In genomic region chr9:15501803-15502202, GRCh38 we compare ENCODE assay signal across 19 cellular contexts. TPM values are rescaled to one million over a fixed set of nuclear protein-coding genes. Genes with fewer than 3 reads are reported as not detected.
DNase-seq lines count a peak whose midpoint lies in the region; ATAC-seq and TF ChIP-seq lines count a peak whose summit lies in the region.
"Had no signal": no experiment of that assay in that cellular context is flagged by ENCODE, and none has a peak within 500 bp of the region (broad histone marks: within the 10 kb centered on the region; RNA-seq: fewer than 3 reads in every experiment).

No MANE protein-coding gene starts in this region.

- intact Hi-C loops in CD4-positive, alpha-beta T cell (cut with DNase I, micrococcal nuclease): loop anchor here (2.0 to 5.0 kb wide), 2 partner anchors 105 kb away; no protein-coding TSS in a partner anchor
- intact Hi-C loops in Caco-2 (cut with micrococcal nuclease; ENCODE audit: unreplicated experiment): no loop called here
- intact Hi-C loops in mucosa of descending colon (cut with DNase I, micrococcal nuclease): no loop called here
- intact Hi-C loops in activated T-helper 1 cell treated with anti-CD3 and anti-CD28 coated beads, Interleukin-12 subunit alpha, Interleukin-12 subunit beta, Interleukin-2, Interleukin-4 antibody, amounts not matched to agents 30 ng/mL and 10 ng/mL and 1 ng/mL, durations not matched to agents 14 hours and 24 hours and 36 hours (cut with micrococcal nuclease): loop anchor here (1.0 kb wide), 2 partner anchors 31 to 104 kb away; no protein-coding TSS in a partner anchor

- POLR2A ChIA-PET in CD4-positive, alpha-beta T cell (lab: Charles Lee): interaction anchor here (0.7 to 4.1 kb wide), 3 partner anchors 9 to 64 kb away, joined by 3 to 45 read pairs (median 3); partner anchors contain the start of genes CCDC171 and PSIP1
- POLR2A ChIA-PET in Caco-2 (lab: Charles Lee): interaction anchor here (1.0 kb wide), 1 partner anchor 8 kb away, joined by 3 read pairs; no protein-coding TSS in a partner anchor

- H3K27me3 ChIP-seq in CD4-positive, alpha-beta T cell (ENCODE audit: control insufficient read depth, insufficient read depth, low read length): no peaks in the 10 kb centered on the region
- no peaks in the 10 kb centered on the region for H3K27me3 ChIP-seq in Caco-2 (replicated peaks; ENCODE audit: control insufficient read depth, insufficient read depth, low read length)
- no peaks in the 10 kb centered on the region for H3K27me3 ChIP-seq in endocrine pancreas (ENCODE audit: control insufficient read depth, insufficient read depth, low read length)
- H3K27me3 ChIP-seq: BLaER1 had no signal

- H3K4me3 ChIP-seq in Caco-2 (ENCODE audit: low read depth, low read length): no peak overlapping the region
- H3K4me3 ChIP-seq in endocrine pancreas (ENCODE audit: control insufficient read depth, insufficient read depth, low read length): no peak overlapping the region
- H3K4me3 ChIP-seq in mucosa of descending colon: no peak overlapping the region
- H3K4me3 ChIP-seq: BLaER1 had no signal

- no peak for TF ChIP-seq CTCF in CD4-positive, alpha-beta T cell (IDR thresholded peaks at IDR 0.05)
- TF ChIP-seq CTCF in Caco-2 (IDR thresholded peaks at IDR 0.05; ENCODE audit: insufficient read depth in 1 of 2, low read depth in 1 of 2, low read length in 1 of 2, severe bottlenecking in 1 of 2, unreplicated experiment in 1 of 2): no peak
- TF ChIP-seq CTCF in mucosa of descending colon (IDR thresholded peaks at IDR 0.05): no peak

- H3K4me1 Mint-ChIP-seq in CD4-positive, alpha-beta T cell (ENCODE audit: low read depth): peaks cover 75% of the 10 kb centered on the region
- H3K4me1 Mint-ChIP-seq in Caco-2 (ENCODE audit: low read depth, unreplicated experiment) (peaks cover 7% of the 10 kb centered on the region), T-helper 17 cell (peaks cover 31% of the 10 kb centered on the region)
- peaks cover 48% of the 10 kb centered on the region for H3K4me1 Mint-ChIP-seq in activated T-helper 1 cell treated with anti-CD3 and anti-CD28 coated beads, Interleukin-12 subunit alpha, Interleukin-12 subunit beta, Interleukin-2, Interleukin-4 antibody, amounts not matched to agents 30 ng/mL and 10 ng/mL and 1 ng/mL, durations not matched to agents 14 hours and 24 hours and 36 hours (ENCODE audit: low read depth)

- peak overlapping the region; percentile 26 for H3K9ac ChIP-seq in endocrine pancreas (ENCODE audit: control insufficient read depth, insufficient read depth, low read length)
- H3K9ac ChIP-seq: BLaER1, SK-N-SH had no signal

- peaks cover 86% of the 10 kb centered on the region for H3K36me3 Mint-ChIP-seq in CD4-positive, alpha-beta T cell (ENCODE audit: low read depth)
- peaks cover 15% of the 10 kb centered on the region for H3K36me3 Mint-ChIP-seq in Caco-2 (ENCODE audit: insufficient read depth, unreplicated experiment)
- H3K36me3 Mint-ChIP-seq in T-helper 17 cell (ENCODE audit: low read depth): peaks cover 4% of the 10 kb centered on the region
- peaks cover 44% of the 10 kb centered on the region for H3K36me3 Mint-ChIP-seq in activated T-helper 1 cell treated with anti-CD3 and anti-CD28 coated beads, Interleukin-12 subunit alpha, Interleukin-12 subunit beta, Interleukin-2, Interleukin-4 antibody, amounts not matched to agents 30 ng/mL and 10 ng/mL and 1 ng/mL, durations not matched to agents 14 hours and 24 hours and 36 hours (ENCODE audit: low read depth)

- H3K36me3 ChIP-seq in Caco-2 (ENCODE audit: control insufficient read depth, insufficient read depth, low read length): no peaks in the 10 kb centered on the region
- peaks cover 4% of the 10 kb centered on the region for H3K36me3 ChIP-seq in endocrine pancreas (ENCODE audit: control insufficient read depth, insufficient read depth, low read length)
- no peaks in the 10 kb centered on the region for H3K36me3 ChIP-seq in mucosa of descending colon (ENCODE audit: low read depth)

- no peak for DNase-seq in CD4-positive, alpha-beta T cell
- DNase-seq in Caco-2 (no peak), T-helper 17 cell (no peak), mucosa of descending colon (no peak), NCI-H146 treated with DMSO at 0.1 percent for 48 hours (lab: John Stamatoyannopoulos, UW; ENCODE audit: unreplicated experiment) (no peak)
- DNase-seq in activated T-helper 1 cell treated with anti-CD3 and anti-CD28 coated beads, Interleukin-12 subunit alpha, Interleukin-12 subunit beta, Interleukin-2, Interleukin-4 antibody, amounts not matched to agents 30 ng/mL and 10 ng/mL and 1 ng/mL, durations not matched to agents 14 hours and 24 hours and 36 hours (ENCODE audit: low spot score): no peak
- DNase-seq: CD8-positive, alpha-beta memory T cell; GF-D8; H9; KG1; NCI-H1436 treated with DMSO at 0.1 percent for 48 hours; NCI-H2227 treated with DMSO at 0.1 percent for 48 hours; NCI-H510A; NK-92 treated with Interleukin-12 subunit alpha and Interleukin-12 subunit beta, amount 100 ng/mL, for 24 hours; SIG-M5; SK-N-SH had no signal

- no peak overlapping the region for H3K27ac ChIP-seq in CD4-positive, alpha-beta T cell (ENCODE audit: low read depth, low read length)
- H3K27ac ChIP-seq: BLaER1 had no signal

- no peaks in the 10 kb centered on the region for H3K4me1 ChIP-seq in Caco-2
- H3K4me1 ChIP-seq in endocrine pancreas (ENCODE audit: control insufficient read depth, insufficient read depth, low read length): peaks cover 5% of the 10 kb centered on the region
- H3K4me1 ChIP-seq in mucosa of descending colon (ENCODE audit: low read depth): no peaks in the 10 kb centered on the region
- H3K4me1 ChIP-seq: BLaER1 had no signal

- no peak for ATAC-seq in CD4-positive, alpha-beta T cell (ENCODE audit: poor library complexity)
- ATAC-seq in T-helper 17 cell: no peak
- ATAC-seq in mucosa of descending colon: no peak
- ATAC-seq: Panc1 had no signal

- H3K9me3 Mint-ChIP-seq in CD4-positive, alpha-beta T cell: no peaks in the 10 kb centered on the region
- no peaks in the 10 kb centered on the region for H3K9me3 Mint-ChIP-seq in Caco-2 (ENCODE audit: unreplicated experiment)
- no peaks in the 10 kb centered on the region for H3K9me3 Mint-ChIP-seq in activated T-helper 1 cell treated with anti-CD3 and anti-CD28 coated beads, Interleukin-12 subunit alpha, Interleukin-12 subunit beta, Interleukin-2, Interleukin-4 antibody, amounts not matched to agents 30 ng/mL and 10 ng/mL and 1 ng/mL, durations not matched to agents 14 hours and 24 hours and 36 hours
- H3K9me3 Mint-ChIP-seq: CD8-positive, alpha-beta memory T cell had no signal

- no peaks in the 10 kb centered on the region for H3K27me3 Mint-ChIP-seq in CD4-positive, alpha-beta T cell
- H3K27me3 Mint-ChIP-seq in Caco-2 (ENCODE audit: insufficient read depth, unreplicated experiment) (no peaks in the 10 kb centered on the region), T-helper 17 cell (no peaks in the 10 kb centered on the region)
- H3K27me3 Mint-ChIP-seq in activated T-helper 1 cell treated with anti-CD3 and anti-CD28 coated beads, Interleukin-12 subunit alpha, Interleukin-12 subunit beta, Interleukin-2, Interleukin-4 antibody, amounts not matched to agents 30 ng/mL and 10 ng/mL and 1 ng/mL, durations not matched to agents 14 hours and 24 hours and 36 hours (ENCODE audit: insufficient read depth): no peaks in the 10 kb centered on the region
- H3K27me3 Mint-ChIP-seq: CD8-positive, alpha-beta memory T cell had no signal

- BruUV-seq in Caco-2 (replicated peaks; lab: Mats Ljungman, UMichigan): no TSS peak

- no peak overlapping the region for H3K4me3 Mint-ChIP-seq in CD4-positive, alpha-beta T cell
- H3K4me3 Mint-ChIP-seq in Caco-2 (ENCODE audit: unreplicated experiment): no peak overlapping the region
- peak overlapping the region; percentile 77 for H3K4me3 Mint-ChIP-seq in T-helper 17 cell
- no peak overlapping the region for H3K4me3 Mint-ChIP-seq in activated T-helper 1 cell treated with anti-CD3 and anti-CD28 coated beads, Interleukin-12 subunit alpha, Interleukin-12 subunit beta, Interleukin-2, Interleukin-4 antibody, amounts not matched to agents 30 ng/mL and 10 ng/mL and 1 ng/mL, durations not matched to agents 14 hours and 24 hours and 36 hours
- H3K4me3 Mint-ChIP-seq: H9 had no signal

- no peaks in the 10 kb centered on the region for H3K9me3 ChIP-seq in CD4-positive, alpha-beta T cell (ENCODE audit: control insufficient read depth, low read length)
- H3K9me3 ChIP-seq in Caco-2 (no peaks in the 10 kb centered on the region), T-helper 17 cell (ENCODE audit: control insufficient read depth, low read length, poor library complexity, severe bottlenecking) (no peaks in the 10 kb centered on the region), endocrine pancreas (ENCODE audit: control insufficient read depth, low read length) (no peaks in the 10 kb centered on the region), mucosa of descending colon (no peaks in the 10 kb centered on the region)
- H3K9me3 ChIP-seq: BLaER1, SK-N-SH had no signal

- peak overlapping the region; percentile 9 for H3K27ac Mint-ChIP-seq in CD4-positive, alpha-beta T cell
- peak overlapping the region; percentile 50 for H3K27ac Mint-ChIP-seq in Caco-2 (ENCODE audit: unreplicated experiment)
- H3K27ac Mint-ChIP-seq in T-helper 17 cell: peak overlapping the region; percentile 74
- H3K27ac Mint-ChIP-seq in activated T-helper 1 cell treated with anti-CD3 and anti-CD28 coated beads, Interleukin-12 subunit alpha, Interleukin-12 subunit beta, Interleukin-2, Interleukin-4 antibody, amounts not matched to agents 30 ng/mL and 10 ng/mL and 1 ng/mL, durations not matched to agents 14 hours and 24 hours and 36 hours: no peak overlapping the region

- CTCF ChIA-PET in CD4-positive, alpha-beta T cell (lab: Charles Lee): interaction anchor here (1.0 to 1.3 kb wide), 2 partner anchors 12 to 35 kb away, joined by 3 to 5 read pairs; no protein-coding TSS in a partner anchor
- CTCF ChIA-PET in Caco-2 (lab: Charles Lee): no interaction called here

RNA-seq across cellular contexts. Expression of gene PSIP1, which starts 9.0 kb away (rescaled TPM):
- 100 to 1,000 TPM; 127 to 132 TPM for total RNA-seq in CD4-positive, alpha-beta T cell
- 43.7 and 54.1 TPM in 2 replicates for total RNA-seq in Caco-2 (2022)
- 100 to 1,000 TPM; 115 to 117 TPM for total RNA-seq in T-helper 17 cell
- total RNA-seq in mucosa of descending colon: 10 to 100 TPM; 19.9 to 58.4 (median 28.0) TPM
- 90.6 and 95.3 TPM in 2 replicates for total RNA-seq in activated T-helper 1 cell treated with anti-CD3 and anti-CD28 coated beads, Interleukin-12 subunit alpha, Interleukin-12 subunit beta, Interleukin-2, Interleukin-4 antibody, amounts not matched to agents 30 ng/mL and 10 ng/mL and 1 ng/mL, durations not matched to agents 14 hours and 24 hours and 36 hours

RNA-seq across cellular contexts. Expression of gene CCDC171, which starts 51.0 kb away (rescaled TPM):
- total RNA-seq in CD4-positive, alpha-beta T cell: 1 to 10 TPM in 1 of 2 experiments, under 1 TPM in 1; 0.49 to 1.1 TPM
- total RNA-seq in Caco-2 (2022) (1.1 and 1.6 TPM in 2 replicates), T-helper 17 cell (1 to 10 TPM in 1 of 2 donors, under 1 TPM in 1; 0.52 to 1.5 TPM), mucosa of descending colon (1 to 10 TPM; 3.6 to 4.5 (median 3.6) TPM)
- 1.4 and 2.0 TPM in 2 replicates for total RNA-seq in activated T-helper 1 cell treated with anti-CD3 and anti-CD28 coated beads, Interleukin-12 subunit alpha, Interleukin-12 subunit beta, Interleukin-2, Interleukin-4 antibody, amounts not matched to agents 30 ng/mL and 10 ng/mL and 1 ng/mL, durations not matched to agents 14 hours and 24 hours and 36 hours

Comparison
In these comparisons a context has a peak if more than half of its experiments do, and no peak if none do; other contexts are left out.
1. intact Hi-C loops: an anchor here in CD4-positive, alpha-beta T cell (2.0 to 5.0 kb wide) and activated T-helper 1 cell treated with anti-CD3 and anti-CD28 coated beads, Interleukin-12 subunit alpha, Interleukin-12 subunit beta, Interleukin-2, Interleukin-4 antibody, amounts not matched to agents 30 ng/mL and 10 ng/mL and 1 ng/mL, durations not matched to agents 14 hours and 24 hours and 36 hours (1.0 kb wide); none called in Caco-2 and mucosa of descending colon.